Comparison of ENCODE assay signal across 13 cellular contexts in genomic region chr2:61161888-61162287, GRCh38. TPM values are rescaled to one million over a fixed set of nuclear protein-coding genes. Genes with fewer than 3 reads are reported as not detected.
A peak's percentile ranks its signal among the peaks of the same experiment; 100 is the strongest.
DNase-seq lines count a peak whose midpoint lies in the region; ATAC-seq and TF ChIP-seq lines count a peak whose summit lies in the region.
"Had no signal": no experiment of that assay in that cellular context is flagged by ENCODE, and none has a peak within 500 bp of the region (broad histone marks: within the 10 kb centered on the region; RNA-seq: fewer than 3 reads in every experiment).

Gene C2orf74, plus strand, starts transcription at chr2:61162188. Its CDS starts 327 bp downstream, at chr2:61162515.

- H3K27me3 Mint-ChIP-seq in T-cell, result no peaks in the 10 kb centered on the region
- H3K27me3 Mint-ChIP-seq: activated T-cell treated with anti-CD3 and anti-CD28 coated beads, Interleukin-2, amount 50 U/mL, for 24 hours; memory B cell had no signal

- no peak for TF ChIP-seq CTCF in omental fat pad (IDR thresholded peaks at IDR 0.05)

- no peak for ATAC-seq in T-cell (replicated peaks in 1 of 4)
- ATAC-seq in Right ventricle myocardium inferior, result no peak
- ATAC-seq in omental fat pad (ENCODE audit: low FRiP score), result no peak
- ATAC-seq in HG03442 (IDR thresholded peaks at IDR 0.05; ENCODE audit: unreplicated experiment), result no peak
- no peak for ATAC-seq in GM18520 (IDR thresholded peaks at IDR 0.05; ENCODE audit: unreplicated experiment)
- ATAC-seq: GM23338, Panc1 had no signal

- H3K4me3 Mint-ChIP-seq in T-cell, result no peak within 1 kb of the TSS
- H3K4me3 Mint-ChIP-seq: activated T-cell treated with anti-CD3 and anti-CD28 coated beads, Interleukin-2, amount 50 U/mL, for 24 hours; GM23338; memory B cell had no signal

- no peak for DNase-seq in Caki2 (ENCODE audit: low read depth)
- DNase-seq in T-cell, result no peak
- DNase-seq in Right ventricle myocardium inferior (ENCODE audit: missing footprints), result no peak
- no peak for DNase-seq in omental fat pad (ENCODE audit: low spot score)
- DNase-seq in NCI-H446 (lab: John Stamatoyannopoulos, UW), result no peak
- DNase-seq in GF-D8 (lab: John Stamatoyannopoulos, UW), result no peak
- DNase-seq: activated T-cell treated with anti-CD3 and anti-CD28 coated beads, Interleukin-2, amount 50 U/mL, for 24 hours; KG1 had no signal

- peaks cover 0 to 9% (median 8%) of the 10 kb centered on the region in 3 donors for H3K9me3 Mint-ChIP-seq in T-cell
- H3K9me3 Mint-ChIP-seq: activated T-cell treated with anti-CD3 and anti-CD28 coated beads, Interleukin-2, amount 50 U/mL, for 24 hours; GM23338 had no signal

- in situ Hi-C loops in Caki2 (cut with HindIII; ENCODE audit: low pct_unique_long_range_greater_than_20kb, low sequenced_read_pairs), result no loop called here

- CTCF ChIA-PET in T-cell (lab: Charles Lee), result no interaction called here

- H3K27ac Mint-ChIP-seq in T-cell, result peak within 1 kb of the TSS in 1 of 2 donors; percentile 8
- H3K27ac Mint-ChIP-seq: activated T-cell treated with anti-CD3 and anti-CD28 coated beads, Interleukin-2, amount 50 U/mL, for 24 hours; GM23338; memory B cell had no signal

- H3K36me3 Mint-ChIP-seq in T-cell, result peaks cover 63% of the 10 kb centered on the region

- intact Hi-C loops in Right ventricle myocardium inferior (cut with DNase I), result no loop called here

- peaks cover 0 to 15% (median 6%) of the 10 kb centered on the region in 3 donors for H3K4me1 Mint-ChIP-seq in T-cell
- H3K4me1 Mint-ChIP-seq: GM23338 had no signal

- POLR2A ChIA-PET in T-cell (lab: Charles Lee), result interaction anchor here in 1 of 2 donors (0.6 kb wide), 1 partner anchor 274 kb away, joined by 5 read pairs; no protein-coding TSS in a partner anchor

RNA-seq across cellular contexts. Expression of gene C2orf74, which starts in this region (rescaled TPM):
- 24.1 and 41.2 TPM in 2 replicates for total RNA-seq in Caki2 (2014; rRNA removed; shearing (Covaris generic); ENCODE audit: low replicate concordance)
- total RNA-seq in T-cell, result 10 to 100 TPM in 3 of 5 donors, 1 to 10 TPM in 2; 5.2 to 18.8 (median 12.0) TPM
- total RNA-seq in Right ventricle myocardium inferior, result 30.1 TPM
- 10 to 100 TPM; 16.1 to 29.9 (median 19.4) TPM for total RNA-seq in omental fat pad
